8 cellular contexts compared by ENCODE assay signal in the genomic region with DNA sequence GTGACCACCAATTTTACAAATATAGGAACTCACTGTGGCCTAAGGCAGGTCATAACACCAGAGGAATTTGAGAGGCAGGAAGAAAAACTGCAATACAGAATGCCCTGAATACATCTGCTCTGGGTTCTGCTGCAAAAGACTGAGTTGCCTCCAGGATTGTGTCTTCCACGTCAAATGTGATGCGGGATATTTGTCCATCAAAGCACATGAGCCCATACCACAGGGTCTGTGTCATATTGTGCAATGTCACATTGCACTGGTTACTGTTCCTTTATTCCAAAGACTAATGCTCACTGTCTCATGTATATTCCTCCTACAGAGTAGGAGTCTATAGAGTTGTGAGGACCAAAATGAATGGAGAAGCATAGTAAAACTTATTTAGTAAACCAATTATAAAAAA.
"Had no signal": no experiment of that assay in that cellular context is flagged by ENCODE, and none has a peak within 500 bp of the region (broad histone marks: within the 10 kb centered on the region; RNA-seq: fewer than 3 reads in every experiment).

No MANE protein-coding gene starts in this region.

- H3K36me3 ChIP-seq: HAP-1 had no signal

- H3K4me3 Mint-ChIP-seq: GM23338, HFFc6, IgD-negative memory B cell had no signal

- H3K4me1 ChIP-seq: HAP-1 had no signal

- ATAC-seq: GM23338, HCT116 had no signal

- H3K9me3 ChIP-seq: HAP-1 had no signal

- FAIRE-seq: H1, H54 had no signal

- DNase-seq: HFFc6 had no signal

- H3K4me3 ChIP-seq: GM23338, HAP-1 had no signal

- H2AFZ ChIP-seq: GM23338 had no signal

- H3K27ac Mint-ChIP-seq: GM23338, HFFc6, IgD-negative memory B cell had no signal

- H3K27ac ChIP-seq: HL-60 had no signal

- H3K27me3 Mint-ChIP-seq: IgD-negative memory B cell had no signal

- H3K9me3 Mint-ChIP-seq: GM23338, IgD-negative memory B cell had no signal

- H3K4me2 ChIP-seq: GM23338 had no signal

- H3K4me1 Mint-ChIP-seq: GM23338, IgD-negative memory B cell had no signal
